Comparison of ENCODE assay signal across 21 cellular contexts in the genomic region with DNA sequence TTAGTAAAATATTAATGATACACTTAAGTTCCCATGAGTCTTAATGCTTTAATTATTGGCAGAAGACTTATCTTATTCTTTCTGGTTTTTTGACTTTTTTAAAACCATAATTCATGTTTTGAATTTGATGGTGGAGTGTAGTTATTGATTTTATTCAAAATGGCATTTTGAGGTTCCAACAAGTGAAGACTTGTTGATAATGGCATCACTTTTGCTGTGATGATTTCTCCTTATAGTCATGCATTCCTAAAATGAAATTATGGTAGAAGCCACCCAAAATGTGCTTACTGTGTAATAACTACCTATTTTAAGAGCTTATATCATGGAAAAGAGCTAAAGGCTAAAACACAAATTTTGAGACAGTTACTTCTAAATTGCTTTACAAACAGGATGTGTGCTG. TPM values are rescaled to one million over a fixed set of nuclear protein-coding genes. Genes with fewer than 3 reads are reported as not detected.
A peak's percentile ranks its signal among the peaks of the same experiment; 100 is the strongest.
DNase-seq lines count a peak whose midpoint lies in the region; ATAC-seq, FAIRE-seq and TF ChIP-seq lines count a peak whose summit lies in the region.
"Had no signal": no experiment of that assay in that cellular context is flagged by ENCODE, and none has a peak within 500 bp of the region (broad histone marks: within the 10 kb centered on the region; RNA-seq: fewer than 3 reads in every experiment).

No MANE protein-coding gene starts in this region.

- H3K27ac Mint-ChIP-seq in Calu3 (ENCODE audit: unreplicated experiment) = no peak overlapping the region
- peak overlapping the region; percentile 56 for H3K27ac Mint-ChIP-seq in activated B cell treated with CpG ODN at 0.5 μM for 24 hours
- H3K27ac Mint-ChIP-seq: activated naive CD8-positive, alpha-beta T cell treated with anti-CD3 and anti-CD28 coated beads, Interleukin-2, amount 50 U/mL, for 24 hours had no signal

- ATAC-seq in activated B cell treated with CpG ODN at 0.5 μM for 24 hours (ENCODE audit: low read depth) (no peak), pancreas (no peak)
- ATAC-seq: activated naive CD8-positive, alpha-beta T cell treated with anti-CD3 and anti-CD28 coated beads, Interleukin-2, amount 50 U/mL, for 24 hours; right cardiac atrium; T-cell had no signal

- CTCF ChIA-PET in Calu3 (lab: Charles Lee) (no interaction called here), activated B cell treated with CpG ODN at 0.5 μM for 24 hours (lab: Charles Lee) (interaction anchor here (1.9 kb wide), 1 partner anchor 146 kb away, joined by 8 read pairs; no protein-coding TSS in a partner anchor)

- H3K4me2 ChIP-seq in Karpas-422 (ENCODE audit: low read depth, low read length, poor library complexity, severe bottlenecking) (peak overlapping the region; percentile 84), keratinocyte (ENCODE audit: control insufficient read depth, extremely low read depth, insufficient read depth, low read depth, low read length) (peak overlapping the region; percentile 96)

- FAIRE-seq in keratinocyte (lab: Jason Lieb, UNC) (no peak), pancreas (lab: Jason Lieb, UNC) (no peak)

- TF ChIP-seq CTCF in Calu3 (IDR thresholded peaks at IDR 0.05; ENCODE audit: unreplicated experiment) (no peak), activated B cell treated with CpG ODN at 0.5 μM for 24 hours (IDR thresholded peaks at IDR 0.05) (no peak), keratinocyte (optimal IDR thresholded peaks at IDR 0.05 in 1 of 3, IDR thresholded peaks at IDR 0.05 in 1 of 3, conservative IDR thresholded peaks at IDR 0.05 in 1 of 3; ENCODE audit: extremely low read depth in 1 of 3, insufficient read depth in 2 of 3, low read length in 3 of 3) (no peak), pancreas (IDR thresholded peaks at IDR 0.05) (no peak)

- H4K20me1 ChIP-seq in Karpas-422 (ENCODE audit: insufficient read depth, low read depth, low read length) (no peaks in the 10 kb centered on the region), keratinocyte (ENCODE audit: control insufficient read depth, extremely low read depth, insufficient read depth, low read length) (no peaks in the 10 kb centered on the region)

- H3K9me1 ChIP-seq in keratinocyte (ENCODE audit: control insufficient read depth, extremely low read depth, insufficient read depth, low read length) = no peaks in the 10 kb centered on the region

- peak overlapping the region; percentile 86 for H3K4me3 ChIP-seq in Karpas-422 (ENCODE audit: low read length)
- peak overlapping the region in 2 of 3 experiments; percentile 15 to 19 for H3K4me3 ChIP-seq in keratinocyte (ENCODE audit: control insufficient read depth in 2 of 3, extremely low read depth in 1 of 3, insufficient read depth in 2 of 3, low read depth in 1 of 3, low read length in 3 of 3)
- no peak overlapping the region for H3K4me3 ChIP-seq in pancreas
- H3K4me3 ChIP-seq: lung, uterus had no signal

- H3K36me3 ChIP-seq in Karpas-422 (ENCODE audit: insufficient read depth, low read length) = 0 out of 2 replicates have a peak, but pooled peaks cover 3% of the 10 kb centered on the region
- H3K36me3 ChIP-seq in keratinocyte (ENCODE audit: control insufficient read depth in 2 of 2, extremely low read depth in 1 of 2, insufficient read depth in 2 of 2, low read length in 2 of 2) = no peaks in the 10 kb centered on the region
- no peaks in the 10 kb centered on the region for H3K36me3 ChIP-seq in pancreas
- H3K36me3 ChIP-seq: uterus had no signal

- intact Hi-C loops in Calu3 (cut with micrococcal nuclease; ENCODE audit: unreplicated experiment) = loop anchor here (5.0 to 10.0 kb wide), 2 partner anchors 123 to 345 kb away; a partner anchor contains a TSS
- intact Hi-C loops in activated B cell treated with CpG ODN at 0.5 μM for 24 hours (cut with micrococcal nuclease) = loop anchor here (5.0 to 10.0 kb wide), 2 partner anchors 73 to 815 kb away; no protein-coding TSS in a partner anchor
- intact Hi-C loops in pancreas (cut with DNase I) = loop anchor here in 1 of 3 donors (10.0 kb wide), 2 partner anchors 145 to 445 kb away; a partner anchor contains a TSS

- POLR2A ChIA-PET in activated B cell treated with CpG ODN at 0.5 μM for 24 hours (lab: Charles Lee) = interaction anchor here (0.6 kb wide), 1 partner anchor 110 kb away, joined by 3 read pairs; no protein-coding TSS in a partner anchor

- H3K9me3 Mint-ChIP-seq in Calu3 (ENCODE audit: low read depth, unreplicated experiment) (no peaks in the 10 kb centered on the region), activated B cell treated with CpG ODN at 0.5 μM for 24 hours (no peaks in the 10 kb centered on the region)
- H3K9me3 Mint-ChIP-seq: activated naive CD8-positive, alpha-beta T cell treated with anti-CD3 and anti-CD28 coated beads, Interleukin-2, amount 50 U/mL, for 24 hours; T-cell had no signal

- peaks cover 27% of the 10 kb centered on the region for H3K36me3 Mint-ChIP-seq in Calu3 (ENCODE audit: insufficient read depth, unreplicated experiment)
- peaks cover 3% of the 10 kb centered on the region for H3K36me3 Mint-ChIP-seq in activated B cell treated with CpG ODN at 0.5 μM for 24 hours (ENCODE audit: low read depth)
- H3K36me3 Mint-ChIP-seq: T-cell had no signal

- DNase-seq in Calu3 (no peak), Karpas-422 (peak; percentile 52), activated B cell treated with CpG ODN at 0.5 μM for 24 hours (no peak), keratinocyte (ENCODE audit: low read depth, low spot score) (no peak), HT-29 (ENCODE audit: low spot score) (no peak), LoVo (ENCODE audit: low spot score) (no peak), occipital lobe (lab: John Stamatoyannopoulos, UW) (no peak), pancreas (no peak)
- DNase-seq: activated CD4-positive, alpha-beta T cell treated with anti-CD3 and anti-CD28 coated beads, Interleukin-2, amount 50 U/mL, for 1 hour; activated naive CD8-positive, alpha-beta T cell treated with anti-CD3 and anti-CD28 coated beads, Interleukin-2, amount 50 U/mL, for 24 hours; GF-D8; GOT3; islet precursor cell; NCI-H1436; right cardiac atrium; SHP77 treated with DMSO at 0.1 percent for 48 hours; substantia nigra; T-cell; uterus had no signal

- no peaks in the 10 kb centered on the region for H3K9me2 ChIP-seq in Karpas-422 (replicated peaks; ENCODE audit: insufficient read depth, low read length)

- peak overlapping the region; percentile 94 for H3K27ac ChIP-seq in Karpas-422 (ENCODE audit: low read length)
- H3K27ac ChIP-seq in keratinocyte (ENCODE audit: control insufficient read depth, insufficient read depth, low read length) = peak overlapping the region; percentile 93
- peak overlapping the region in 2 of 4 donors; percentile 89 to 92 for H3K27ac ChIP-seq in pancreas
- H3K27ac ChIP-seq: coronary artery, uterus had no signal

- H3K4me1 Mint-ChIP-seq in Calu3 (ENCODE audit: low read depth, unreplicated experiment) (peaks cover 23% of the 10 kb centered on the region), activated B cell treated with CpG ODN at 0.5 μM for 24 hours (peaks cover 47% of the 10 kb centered on the region)

- BruUV-seq in Calu3 (replicated peaks; lab: Mats Ljungman, UMichigan) = no TSS peak

- H3K4me1 ChIP-seq in Karpas-422 (ENCODE audit: low read length) = peaks cover 53% of the 10 kb centered on the region
- H3K4me1 ChIP-seq in keratinocyte (ENCODE audit: control insufficient read depth, extremely low read depth, insufficient read depth, low read length) = peaks cover 42% of the 10 kb centered on the region
- peaks cover 10 to 43% (median 36%) of the 10 kb centered on the region in 3 donors for H3K4me1 ChIP-seq in pancreas
- H3K4me1 ChIP-seq: uterus had no signal

- no peaks in the 10 kb centered on the region for H3K27me3 ChIP-seq in Karpas-422 (ENCODE audit: low read length)
- H3K27me3 ChIP-seq in keratinocyte (ENCODE audit: control insufficient read depth, extremely low read depth, insufficient read depth, low read length) = no peaks in the 10 kb centered on the region
- no peaks in the 10 kb centered on the region for H3K27me3 ChIP-seq in pancreas
- H3K27me3 ChIP-seq: uterus had no signal

- dilution Hi-C loops in keratinocyte (cut with MboI; ENCODE audit: extremely low pct_ligation_motif_present, low sequenced_read_pairs) = no loop called here

- H3K9ac ChIP-seq in Karpas-422 (ENCODE audit: low read length) (peak overlapping the region; percentile 86), keratinocyte (ENCODE audit: control insufficient read depth, extremely low read depth, insufficient read depth, low read length) (peak overlapping the region; percentile 85)

- H3K27me3 Mint-ChIP-seq in Calu3 (ENCODE audit: unreplicated experiment) (no peaks in the 10 kb centered on the region), activated B cell treated with CpG ODN at 0.5 μM for 24 hours (no peaks in the 10 kb centered on the region)
- H3K27me3 Mint-ChIP-seq: activated naive CD8-positive, alpha-beta T cell treated with anti-CD3 and anti-CD28 coated beads, Interleukin-2, amount 50 U/mL, for 24 hours; T-cell had no signal

- no peaks in the 10 kb centered on the region for H3K9me3 ChIP-seq in Karpas-422 (ENCODE audit: low read length)
- no peaks in the 10 kb centered on the region for H3K9me3 ChIP-seq in keratinocyte (ENCODE audit: control insufficient read depth, low read depth, low read length)
- no peaks in the 10 kb centered on the region for H3K9me3 ChIP-seq in pancreas
- H3K9me3 ChIP-seq: uterus had no signal

- no peak overlapping the region for H2AFZ ChIP-seq in Karpas-422 (ENCODE audit: low read length)
- H2AFZ ChIP-seq in keratinocyte (ENCODE audit: control insufficient read depth, low read length) = no peak overlapping the region

- H3K79me2 ChIP-seq in Karpas-422 (ENCODE audit: low read length) = peaks cover 78% of the 10 kb centered on the region
- H3K79me2 ChIP-seq in keratinocyte (ENCODE audit: control insufficient read depth, insufficient read depth, low read length) = peaks cover 41% of the 10 kb centered on the region

- H3K4me3 Mint-ChIP-seq in Calu3 (ENCODE audit: low read depth, unreplicated experiment) (peak overlapping the region; percentile 28), activated B cell treated with CpG ODN at 0.5 μM for 24 hours (no peak overlapping the region)

RNA-seq across cellular contexts. Expression of a gene that starts 2.2 kb away (rescaled TPM):
- total RNA-seq in Calu3 (2022) (23.7 and 24.4 TPM in 2 replicates), activated B cell treated with CpG ODN at 0.5 μM for 24 hours (24.2 and 30.8 TPM in 2 replicates), occipital lobe (96.1 TPM), pancreas (10 to 100 TPM in 3 of 6 donors, 1 to 10 TPM in 3; 8.3 to 16.1 (median 10.5) TPM)
- total RNA-seq in Karpas-422 (2014; rRNA removed; shearing (Covaris generic); ENCODE audit: low replicate concordance) = 33.6 and 50.2 TPM in 2 replicates
- polyA plus RNA-seq in keratinocyte (8.0 to 16.8 TPM (median 14.1 TPM) in 3 replicates), pancreas (10 to 100 TPM in 1 of 2 donors, 1 to 10 TPM in 1; 5.9 to 12.3 TPM)
- polyA plus RNA-seq in keratinocyte (2011; ENCODE audit: low read depth) = 5.4 TPM
- polyA plus RNA-seq in keratinocyte (2011; cell fraction: cytosol; rRNA removed) = 4.6 and 9.2 TPM in 2 replicates
- 29.1 and 38.0 TPM in 2 replicates for polyA plus RNA-seq in keratinocyte (2011; cell fraction: nucleus; rRNA removed)
- polyA plus RNA-seq in keratinocyte (2012; ENCODE audit: low replicate concordance) = 6.4 and 8.6 TPM in 2 replicates
- 8.2 to 53.7 TPM (median 43.8 TPM) in 3 replicates for polyA minus RNA-seq in keratinocyte
- 13.0 TPM for polyA minus RNA-seq in keratinocyte (2011; cell fraction: cytosol; rRNA and poly(A)+ RNA removed)
- polyA minus RNA-seq in keratinocyte (2011; cell fraction: nucleus; rRNA and poly(A)+ RNA removed) = 59.2 and 100 TPM in 2 replicates
- 6.5 and 12.4 TPM in 2 replicates for total RNA-seq in HT-29 (2014; rRNA removed; shearing (Covaris generic))

RNA-seq across cellular contexts. Expression of a gene that starts 4.0 kb away (rescaled TPM):
- total RNA-seq in Calu3 (2022) (8.4 and 9.5 TPM in 2 replicates), activated B cell treated with CpG ODN at 0.5 μM for 24 hours (7.0 and 9.3 TPM in 2 replicates), occipital lobe (25.9 TPM), pancreas (1 to 10 TPM; 3.2 to 6.9 (median 4.0) TPM)
- total RNA-seq in Karpas-422 (2014; rRNA removed; shearing (Covaris generic); ENCODE audit: low replicate concordance) = 25.1 and 25.9 TPM in 2 replicates
- polyA plus RNA-seq in keratinocyte (4.1 to 6.3 TPM (median 4.5 TPM) in 3 replicates), pancreas (1 to 10 TPM; 3.9 to 6.4 TPM)
- polyA plus RNA-seq in keratinocyte (2011; ENCODE audit: low read depth) = 6.7 TPM
- 3.8 and 5.9 TPM in 2 replicates for polyA plus RNA-seq in keratinocyte (2011; cell fraction: cytosol; rRNA removed)
- 6.0 and 6.8 TPM in 2 replicates for polyA plus RNA-seq in keratinocyte (2011; cell fraction: nucleus; rRNA removed)
- 3.7 and 6.3 TPM in 2 replicates for polyA plus RNA-seq in keratinocyte (2012; ENCODE audit: low replicate concordance)
- polyA minus RNA-seq in keratinocyte = 1.2 to 9.9 TPM (median 3.8 TPM) in 3 replicates
- 1.7 TPM for polyA minus RNA-seq in keratinocyte (2011; cell fraction: cytosol; rRNA and poly(A)+ RNA removed)
- polyA minus RNA-seq in keratinocyte (2011; cell fraction: nucleus; rRNA and poly(A)+ RNA removed) = 6.5 and 16.5 TPM in 2 replicates
- total RNA-seq in HT-29 (2014; rRNA removed; shearing (Covaris generic)) = 3.9 and 5.9 TPM in 2 replicates

Comparison
In these comparisons a context has a peak if more than half of its experiments do, and no peak if none do; other contexts are left out.
1. H3K4me3 ChIP-seq: peak in Karpas-422 (single experiment) and keratinocyte (2 of 3); none in pancreas (0 of 4).